ENCODE assay signal across 1 cellular context in the genomic region with DNA sequence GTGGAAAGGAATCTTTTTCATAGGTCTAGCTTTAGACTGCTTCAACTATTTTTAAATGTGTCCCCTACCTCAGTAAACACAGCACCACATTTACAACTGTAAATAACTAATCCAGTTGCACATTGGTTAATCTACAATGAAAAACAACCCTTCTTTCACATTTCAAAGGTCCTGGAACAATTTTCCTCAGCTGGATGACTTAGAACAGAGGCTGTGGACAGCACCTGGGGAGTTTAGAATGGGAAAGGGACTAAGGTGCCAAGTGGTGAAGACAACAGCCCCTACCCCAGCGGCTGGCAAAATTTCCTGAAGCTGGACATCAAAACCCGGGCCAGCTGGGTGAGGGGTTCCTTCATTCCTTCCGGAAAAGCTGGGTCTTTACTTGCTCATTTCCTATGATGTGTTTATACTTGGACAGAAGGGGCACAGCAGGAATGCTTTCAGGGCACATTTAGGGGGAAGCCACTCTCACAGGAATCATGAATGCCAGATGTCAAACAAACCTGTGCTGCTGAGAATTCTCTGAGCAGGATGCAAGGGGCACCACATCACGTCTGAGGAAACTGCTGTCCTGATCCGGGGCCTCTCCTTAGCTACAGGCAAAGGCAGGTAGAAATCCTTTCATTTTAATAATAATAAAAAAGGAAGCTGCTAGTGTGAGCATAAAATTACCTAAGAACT.
TF ChIP-seq lines count a peak whose summit lies in the region.

No MANE protein-coding gene starts in this region.

TF ChIP-seq in GM23338, 12 proteins besides CTCF, POLR2A, EP300 and RAD21 (continued from another document):
- TF ChIP-seq, protein P1, sequence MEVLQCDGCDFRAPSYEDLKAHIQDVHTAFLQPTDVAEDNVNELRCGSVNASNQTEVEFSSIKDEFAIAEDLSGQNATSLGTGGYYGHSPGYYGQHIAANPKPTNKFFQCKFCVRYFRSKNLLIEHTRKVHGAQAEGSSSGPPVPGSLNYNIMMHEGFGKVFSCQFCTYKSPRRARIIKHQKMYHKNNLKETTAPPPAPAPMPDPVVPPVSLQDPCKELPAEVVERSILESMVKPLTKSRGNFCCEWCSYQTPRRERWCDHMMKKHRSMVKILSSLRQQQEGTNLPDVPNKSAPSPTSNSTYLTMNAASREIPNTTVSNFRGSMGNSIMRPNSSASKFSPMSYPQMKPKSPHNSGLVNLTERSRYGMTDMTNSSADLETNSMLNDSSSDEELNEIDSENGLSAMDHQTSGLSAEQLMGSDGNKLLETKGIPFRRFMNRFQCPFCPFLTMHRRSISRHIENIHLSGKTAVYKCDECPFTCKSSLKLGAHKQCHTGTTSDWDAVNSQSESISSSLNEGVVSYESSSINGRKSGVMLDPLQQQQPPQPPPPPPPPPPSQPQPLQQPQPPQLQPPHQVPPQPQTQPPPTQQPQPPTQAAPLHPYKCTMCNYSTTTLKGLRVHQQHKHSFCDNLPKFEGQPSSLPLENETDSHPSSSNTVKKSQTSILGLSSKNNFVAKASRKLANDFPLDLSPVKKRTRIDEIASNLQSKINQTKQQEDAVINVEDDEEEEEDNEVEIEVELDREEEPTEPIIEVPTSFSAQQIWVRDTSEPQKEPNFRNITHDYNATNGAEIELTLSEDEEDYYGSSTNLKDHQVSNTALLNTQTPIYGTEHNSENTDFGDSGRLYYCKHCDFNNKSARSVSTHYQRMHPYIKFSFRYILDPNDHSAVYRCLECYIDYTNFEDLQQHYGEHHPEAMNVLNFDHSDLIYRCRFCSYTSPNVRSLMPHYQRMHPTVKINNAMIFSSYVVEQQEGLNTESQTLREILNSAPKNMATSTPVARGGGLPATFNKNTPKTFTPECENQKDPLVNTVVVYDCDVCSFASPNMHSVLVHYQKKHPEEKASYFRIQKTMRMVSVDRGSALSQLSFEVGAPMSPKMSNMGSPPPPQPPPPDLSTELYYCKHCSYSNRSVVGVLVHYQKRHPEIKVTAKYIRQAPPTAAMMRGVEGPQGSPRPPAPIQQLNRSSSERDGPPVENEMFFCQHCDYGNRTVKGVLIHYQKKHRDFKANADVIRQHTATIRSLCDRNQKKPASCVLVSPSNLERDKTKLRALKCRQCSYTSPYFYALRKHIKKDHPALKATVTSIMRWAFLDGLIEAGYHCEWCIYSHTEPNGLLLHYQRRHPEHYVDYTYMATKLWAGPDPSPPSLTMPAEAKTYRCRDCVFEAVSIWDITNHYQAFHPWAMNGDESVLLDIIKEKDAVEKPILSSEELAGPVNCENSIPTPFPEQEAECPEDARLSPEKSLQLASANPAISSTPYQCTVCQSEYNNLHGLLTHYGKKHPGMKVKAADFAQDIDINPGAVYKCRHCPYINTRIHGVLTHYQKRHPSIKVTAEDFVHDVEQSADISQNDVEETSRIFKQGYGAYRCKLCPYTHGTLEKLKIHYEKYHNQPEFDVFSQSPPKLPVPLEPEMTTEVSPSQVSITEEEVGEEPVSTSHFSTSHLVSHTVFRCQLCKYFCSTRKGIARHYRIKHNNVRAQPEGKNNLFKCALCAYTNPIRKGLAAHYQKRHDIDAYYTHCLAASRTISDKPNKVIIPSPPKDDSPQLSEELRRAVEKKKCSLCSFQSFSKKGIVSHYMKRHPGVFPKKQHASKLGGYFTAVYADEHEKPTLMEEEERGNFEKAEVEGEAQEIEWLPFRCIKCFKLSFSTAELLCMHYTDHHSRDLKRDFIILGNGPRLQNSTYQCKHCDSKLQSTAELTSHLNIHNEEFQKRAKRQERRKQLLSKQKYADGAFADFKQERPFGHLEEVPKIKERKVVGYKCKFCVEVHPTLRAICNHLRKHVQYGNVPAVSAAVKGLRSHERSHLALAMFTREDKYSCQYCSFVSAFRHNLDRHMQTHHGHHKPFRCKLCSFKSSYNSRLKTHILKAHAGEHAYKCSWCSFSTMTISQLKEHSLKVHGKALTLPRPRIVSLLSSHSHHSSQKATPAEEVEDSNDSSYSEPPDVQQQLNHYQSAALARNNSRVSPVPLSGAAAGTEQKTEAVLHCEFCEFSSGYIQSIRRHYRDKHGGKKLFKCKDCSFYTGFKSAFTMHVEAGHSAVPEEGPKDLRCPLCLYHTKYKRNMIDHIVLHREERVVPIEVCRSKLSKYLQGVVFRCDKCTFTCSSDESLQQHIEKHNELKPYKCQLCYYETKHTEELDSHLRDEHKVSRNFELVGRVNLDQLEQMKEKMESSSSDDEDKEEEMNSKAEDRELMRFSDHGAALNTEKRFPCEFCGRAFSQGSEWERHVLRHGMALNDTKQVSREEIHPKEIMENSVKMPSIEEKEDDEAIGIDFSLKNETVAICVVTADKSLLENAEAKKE (CRISPR knock-in tag; IDR thresholded peaks at IDR 0.05): no peak
- TF ChIP-seq, protein P2, sequence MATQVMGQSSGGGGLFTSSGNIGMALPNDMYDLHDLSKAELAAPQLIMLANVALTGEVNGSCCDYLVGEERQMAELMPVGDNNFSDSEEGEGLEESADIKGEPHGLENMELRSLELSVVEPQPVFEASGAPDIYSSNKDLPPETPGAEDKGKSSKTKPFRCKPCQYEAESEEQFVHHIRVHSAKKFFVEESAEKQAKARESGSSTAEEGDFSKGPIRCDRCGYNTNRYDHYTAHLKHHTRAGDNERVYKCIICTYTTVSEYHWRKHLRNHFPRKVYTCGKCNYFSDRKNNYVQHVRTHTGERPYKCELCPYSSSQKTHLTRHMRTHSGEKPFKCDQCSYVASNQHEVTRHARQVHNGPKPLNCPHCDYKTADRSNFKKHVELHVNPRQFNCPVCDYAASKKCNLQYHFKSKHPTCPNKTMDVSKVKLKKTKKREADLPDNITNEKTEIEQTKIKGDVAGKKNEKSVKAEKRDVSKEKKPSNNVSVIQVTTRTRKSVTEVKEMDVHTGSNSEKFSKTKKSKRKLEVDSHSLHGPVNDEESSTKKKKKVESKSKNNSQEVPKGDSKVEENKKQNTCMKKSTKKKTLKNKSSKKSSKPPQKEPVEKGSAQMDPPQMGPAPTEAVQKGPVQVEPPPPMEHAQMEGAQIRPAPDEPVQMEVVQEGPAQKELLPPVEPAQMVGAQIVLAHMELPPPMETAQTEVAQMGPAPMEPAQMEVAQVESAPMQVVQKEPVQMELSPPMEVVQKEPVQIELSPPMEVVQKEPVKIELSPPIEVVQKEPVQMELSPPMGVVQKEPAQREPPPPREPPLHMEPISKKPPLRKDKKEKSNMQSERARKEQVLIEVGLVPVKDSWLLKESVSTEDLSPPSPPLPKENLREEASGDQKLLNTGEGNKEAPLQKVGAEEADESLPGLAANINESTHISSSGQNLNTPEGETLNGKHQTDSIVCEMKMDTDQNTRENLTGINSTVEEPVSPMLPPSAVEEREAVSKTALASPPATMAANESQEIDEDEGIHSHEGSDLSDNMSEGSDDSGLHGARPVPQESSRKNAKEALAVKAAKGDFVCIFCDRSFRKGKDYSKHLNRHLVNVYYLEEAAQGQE (IDR thresholded peaks at IDR 0.05; ENCODE audit: unreplicated experiment): no peak
- TF ChIP-seq ZNF114 (CRISPR knock-in tag; IDR thresholded peaks at IDR 0.05) (no peak), CREB1 (CRISPR knock-in tag; IDR thresholded peaks at IDR 0.05; ENCODE audit: low read depth) (no peak), NANOG (IDR thresholded peaks at IDR 0.05; ENCODE audit: borderline replicate concordance) (no peak), ZNF331 (CRISPR knock-in tag; IDR thresholded peaks at IDR 0.05; ENCODE audit: low read depth) (no peak)
TF ChIP-seq in GM23338: peak in this region for 0.
